In the genomic region with DNA sequence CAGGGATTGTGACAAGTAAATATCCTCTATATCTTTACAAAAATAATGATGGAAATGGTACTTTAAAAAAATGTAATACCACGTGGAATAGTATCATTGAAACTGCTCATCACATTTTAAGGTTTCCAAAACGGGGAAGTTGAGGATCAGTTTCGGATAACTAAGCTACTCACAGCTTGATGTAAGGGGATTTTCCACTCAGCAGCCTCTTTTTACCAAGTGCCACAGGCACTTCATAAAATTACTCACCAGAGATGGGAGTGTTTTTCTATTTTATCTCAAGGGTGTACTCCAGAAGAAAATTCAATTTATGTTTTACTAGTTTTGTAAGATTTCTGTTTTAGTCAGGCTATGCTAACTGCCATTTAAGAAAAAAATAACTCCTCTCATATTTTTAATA, we compare ENCODE assay signal across 21 cellular contexts. TPM values are rescaled to one million over a fixed set of nuclear protein-coding genes. Genes with fewer than 3 reads are reported as not detected.
A peak's percentile ranks its signal among the peaks of the same experiment; 100 is the strongest.
DNase-seq lines count a peak whose midpoint lies in the region; ATAC-seq and TF ChIP-seq lines count a peak whose summit lies in the region.
"Had no signal": no experiment of that assay in that cellular context is flagged by ENCODE, and none has a peak within 500 bp of the region (broad histone marks: within the 10 kb centered on the region; RNA-seq: fewer than 3 reads in every experiment).

No MANE protein-coding gene starts in this region.

- no peaks in the 10 kb centered on the region for H3K27me3 ChIP-seq in neural progenitor cell
- H3K27me3 ChIP-seq in uterus, result no peaks in the 10 kb centered on the region
- H3K27me3 ChIP-seq: brain microvascular endothelial cell, right atrium auricular region had no signal

- H3K27ac ChIP-seq in neural progenitor cell (no peak overlapping the region), uterus (no peak overlapping the region)
- H3K27ac ChIP-seq: brain microvascular endothelial cell, HL-60, right atrium auricular region had no signal

- peak overlapping the region; percentile 12 for H3K4me3 Mint-ChIP-seq in activated naive CD4-positive, alpha-beta T cell treated with anti-CD3 and anti-CD28 coated beads, Interleukin-2, amount 10 ng/mL, durations not matched to agents 7 days and 5 days
- no peak overlapping the region for H3K4me3 Mint-ChIP-seq in neural progenitor cell
- H3K4me3 Mint-ChIP-seq in activated CD8-positive, alpha-beta memory T cell treated with anti-CD3 and anti-CD28 coated beads, Interleukin-2, amount 10 ng/mL, durations not matched to agents 7 days and 5 days, result no peak overlapping the region
- H3K4me3 Mint-ChIP-seq: natural killer cell treated with Interleukin-12 subunit alpha and Interleukin-12 subunit beta and Interleukin-15 and Interleukin-18, amount 100 ng/mL, for 72 hours; type B pancreatic cell had no signal

- TF ChIP-seq POLR2A in uterus (IDR thresholded peaks at IDR 0.05), result no peak

- TF ChIP-seq CTCF in neural progenitor cell (IDR thresholded peaks at IDR 0.05) (no peak), uterus (IDR thresholded peaks at IDR 0.05) (no peak)

- peaks cover 9% of the 10 kb centered on the region for H3K9me3 Mint-ChIP-seq in activated naive CD4-positive, alpha-beta T cell treated with anti-CD3 and anti-CD28 coated beads, Interleukin-2, amount 10 ng/mL, durations not matched to agents 7 days and 5 days
- H3K9me3 Mint-ChIP-seq in neural progenitor cell, result no peaks in the 10 kb centered on the region
- H3K9me3 Mint-ChIP-seq in activated CD8-positive, alpha-beta memory T cell treated with anti-CD3 and anti-CD28 coated beads, Interleukin-2, amount 10 ng/mL, durations not matched to agents 7 days and 5 days (ENCODE audit: low read depth), result no peaks in the 10 kb centered on the region
- H3K9me3 Mint-ChIP-seq: natural killer cell treated with Interleukin-12 subunit alpha and Interleukin-12 subunit beta and Interleukin-15 and Interleukin-18, amount 100 ng/mL, for 72 hours; type B pancreatic cell had no signal

- H3K36me3 ChIP-seq in neural progenitor cell (no peaks in the 10 kb centered on the region), uterus (no peaks in the 10 kb centered on the region)
- H3K36me3 ChIP-seq: brain microvascular endothelial cell, right atrium auricular region had no signal

- no peaks in the 10 kb centered on the region for H3K79me2 ChIP-seq in neural progenitor cell (ENCODE audit: low read depth)

- H3F3A ChIP-seq in neural progenitor cell (ENCODE audit: low read depth), result no peaks in the 10 kb centered on the region

- H3K4me1 ChIP-seq in neural progenitor cell (peaks cover 7% of the 10 kb centered on the region), uterus (no peaks in the 10 kb centered on the region)
- H3K4me1 ChIP-seq: right atrium auricular region had no signal

- no peak overlapping the region for H3K4me2 ChIP-seq in neural progenitor cell

- no peak for DNase-seq in activated naive CD4-positive, alpha-beta T cell treated with anti-CD3 and anti-CD28 coated beads, Interleukin-2, amount 10 ng/mL, durations not matched to agents 7 days and 5 days
- DNase-seq in activated naive CD4-positive, alpha-beta T cell (lab: John Stamatoyannopoulos, UW), result no peak
- DNase-seq in neural progenitor cell (ENCODE audit: low spot score) (no peak), SIG-M5 (lab: John Stamatoyannopoulos, UW) (no peak), uterus (no peak)
- DNase-seq in activated CD8-positive, alpha-beta memory T cell treated with anti-CD3 and anti-CD28 coated beads, Interleukin-2, amount 10 ng/mL, durations not matched to agents 7 days and 5 days, result no peak
- DNase-seq: activated CD4-positive, alpha-beta T cell treated with anti-CD3 and anti-CD28 coated beads for 1 hour; brain microvascular endothelial cell; KG1; NCI-H1417 treated with DMSO at 0.1 percent for 48 hours; NCI-H524 treated with DMSO at 0.1 percent for 48 hours; stimulated activated CD4-positive, alpha-beta T cell treated with anti-CD3 and anti-CD28 coated beads, Interleukin-2, amount 100 ng/mL, for 24 hours had no signal

- CTCF ChIA-PET in activated naive CD4-positive, alpha-beta T cell treated with anti-CD3 and anti-CD28 coated beads, Interleukin-2, amount 10 ng/mL, durations not matched to agents 7 days and 5 days (lab: Charles Lee), result interaction anchor here (1.6 to 2.0 kb wide), 2 partner anchors 12 to 14 kb away, joined by 6 to 7 read pairs; no protein-coding TSS in a partner anchor
- CTCF ChIA-PET in activated CD8-positive, alpha-beta memory T cell treated with anti-CD3 and anti-CD28 coated beads, Interleukin-2, amount 10 ng/mL, durations not matched to agents 7 days and 5 days (lab: Charles Lee), result no interaction called here

- intact Hi-C loops in uterus (cut with DNase I; ENCODE audit: low total_unique reads), result no loop called here

- H3K27me3 Mint-ChIP-seq in activated naive CD4-positive, alpha-beta T cell treated with anti-CD3 and anti-CD28 coated beads, Interleukin-2, amount 10 ng/mL, durations not matched to agents 7 days and 5 days, result no peaks in the 10 kb centered on the region
- peaks cover 2% of the 10 kb centered on the region for H3K27me3 Mint-ChIP-seq in neural progenitor cell (ENCODE audit: insufficient read depth, low read depth)
- H3K27me3 Mint-ChIP-seq in activated CD8-positive, alpha-beta memory T cell treated with anti-CD3 and anti-CD28 coated beads, Interleukin-2, amount 10 ng/mL, durations not matched to agents 7 days and 5 days, result peaks cover 16% of the 10 kb centered on the region
- H3K27me3 Mint-ChIP-seq: type B pancreatic cell had no signal

- H3K4me1 Mint-ChIP-seq in activated naive CD4-positive, alpha-beta T cell treated with anti-CD3 and anti-CD28 coated beads, Interleukin-2, amount 10 ng/mL, durations not matched to agents 7 days and 5 days, result peaks cover 45% of the 10 kb centered on the region
- H3K4me1 Mint-ChIP-seq in neural progenitor cell, result no peaks in the 10 kb centered on the region
- no peaks in the 10 kb centered on the region for H3K4me1 Mint-ChIP-seq in activated CD8-positive, alpha-beta memory T cell treated with anti-CD3 and anti-CD28 coated beads, Interleukin-2, amount 10 ng/mL, durations not matched to agents 7 days and 5 days

- no peaks in the 10 kb centered on the region for H4K20me1 ChIP-seq in neural progenitor cell (ENCODE audit: low read depth)

- H3K36me3 Mint-ChIP-seq in activated naive CD4-positive, alpha-beta T cell treated with anti-CD3 and anti-CD28 coated beads, Interleukin-2, amount 10 ng/mL, durations not matched to agents 7 days and 5 days, result peaks cover 20% of the 10 kb centered on the region
- H3K36me3 Mint-ChIP-seq in neural progenitor cell, result no peaks in the 10 kb centered on the region
- no peaks in the 10 kb centered on the region for H3K36me3 Mint-ChIP-seq in activated CD8-positive, alpha-beta memory T cell treated with anti-CD3 and anti-CD28 coated beads, Interleukin-2, amount 10 ng/mL, durations not matched to agents 7 days and 5 days
- H3K36me3 Mint-ChIP-seq: natural killer cell treated with Interleukin-12 subunit alpha and Interleukin-12 subunit beta and Interleukin-15 and Interleukin-18, amount 100 ng/mL, for 72 hours; type B pancreatic cell had no signal

- H2AFZ ChIP-seq in neural progenitor cell (replicated peaks), result peak overlapping the region; percentile 68

- no peak overlapping the region for H3K9ac ChIP-seq in neural progenitor cell

- H3K9me3 ChIP-seq in neural progenitor cell (ENCODE audit: low read depth) (no peaks in the 10 kb centered on the region), uterus (no peaks in the 10 kb centered on the region)
- H3K9me3 ChIP-seq: right atrium auricular region had no signal

- peak overlapping the region; percentile 66 for H3K27ac Mint-ChIP-seq in activated naive CD4-positive, alpha-beta T cell treated with anti-CD3 and anti-CD28 coated beads, Interleukin-2, amount 10 ng/mL, durations not matched to agents 7 days and 5 days
- H3K27ac Mint-ChIP-seq in neural progenitor cell, result no peak overlapping the region
- H3K27ac Mint-ChIP-seq in activated CD8-positive, alpha-beta memory T cell treated with anti-CD3 and anti-CD28 coated beads, Interleukin-2, amount 10 ng/mL, durations not matched to agents 7 days and 5 days, result no peak overlapping the region
- H3K27ac Mint-ChIP-seq: natural killer cell treated with Interleukin-12 subunit alpha and Interleukin-12 subunit beta and Interleukin-15 and Interleukin-18, amount 100 ng/mL, for 72 hours; type B pancreatic cell had no signal

- peak; percentile 76 for ATAC-seq in GM21390 (IDR thresholded peaks at IDR 0.05; ENCODE audit: unreplicated experiment)
- ATAC-seq in HG03103 (IDR thresholded peaks at IDR 0.05; ENCODE audit: low read depth, unreplicated experiment), result peak; percentile 63
- ATAC-seq in activated CD8-positive, alpha-beta memory T cell treated with anti-CD3 and anti-CD28 coated beads, Interleukin-2, amount 10 ng/mL, durations not matched to agents 7 days and 5 days, result no peak
- ATAC-seq: natural killer cell treated with Interleukin-12 subunit alpha and Interleukin-12 subunit beta and Interleukin-15 and Interleukin-18, amount 100 ng/mL, for 72 hours; Panc1 had no signal

- H3K4me3 ChIP-seq in neural progenitor cell (no peak overlapping the region), uterus (no peak overlapping the region)
- H3K4me3 ChIP-seq: lung, right atrium auricular region had no signal

RNA-seq across cellular contexts. Expression of a gene that starts 12.7 kb away (rescaled TPM):
- total RNA-seq in neural progenitor cell (ENCODE audit: low replicate concordance) (0.07 and 0.12 TPM in 2 replicates), uterus (1 to 10 TPM in 1 of 4 donors, under 1 TPM in 2, not detected in 1; 0.07 to 2.1 (median 0.29) TPM)
- total RNA-seq in activated CD8-positive, alpha-beta memory T cell treated with anti-CD3 and anti-CD28 coated beads, Interleukin-2, amount 10 ng/mL, durations not matched to agents 7 days and 5 days, result under 1 TPM in 1 of 2 experiments, not detected in 1; 0.05 TPM
- total RNA-seq: fibroblast of villous mesenchyme; natural killer cell treated with Interleukin-12 subunit alpha and Interleukin-12 subunit beta and Interleukin-15 and Interleukin-18, amount 100 ng/mL, for 72 hours had no signal
